ENCODE assay signal across 12 cellular contexts in the genomic region with DNA sequence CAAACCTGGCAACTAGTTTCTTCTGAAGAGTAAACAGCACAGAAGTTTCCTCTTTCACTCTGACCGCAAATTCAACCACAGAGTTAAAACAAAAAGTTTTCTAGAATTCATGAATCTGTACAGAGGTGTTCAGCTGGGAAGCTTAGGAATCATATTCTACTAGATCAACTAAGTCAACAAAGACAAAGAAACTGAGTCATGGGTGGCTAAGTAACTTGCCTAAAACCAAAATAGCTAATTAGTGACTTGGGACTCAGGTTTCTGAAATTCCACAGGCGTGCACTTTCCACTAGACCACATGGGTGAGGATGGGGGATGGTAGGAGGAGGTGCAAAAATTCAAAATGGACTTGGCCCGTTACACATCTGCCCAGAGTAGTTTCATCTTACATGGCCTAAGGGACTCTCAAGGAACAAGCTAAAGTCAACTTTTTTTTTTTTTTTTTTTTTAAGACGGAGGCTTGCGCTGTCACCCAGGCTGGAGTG. TPM values are rescaled to one million over a fixed set of nuclear protein-coding genes. Genes with fewer than 3 reads are reported as not detected.
DNase-seq lines count a peak whose midpoint lies in the region; ATAC-seq and TF ChIP-seq lines count a peak whose summit lies in the region.
"Had no signal": no experiment of that assay in that cellular context is flagged by ENCODE, and none has a peak within 500 bp of the region (broad histone marks: within the 10 kb centered on the region; RNA-seq: fewer than 3 reads in every experiment).

No MANE protein-coding gene starts in this region.

- no peaks in the 10 kb centered on the region for H3K27me3 ChIP-seq in osteoblast (ENCODE audit: insufficient read depth, low read length)
- H3K27me3 ChIP-seq in Karpas-422 (ENCODE audit: low read length), result 0 out of 2 replicates have a peak, but pooled peaks cover 2% of the 10 kb centered on the region
- H3K27me3 ChIP-seq: esophagus muscularis mucosa, upper lobe of left lung had no signal

- peak overlapping the region; percentile 68 for H3K4me2 ChIP-seq in osteoblast (ENCODE audit: insufficient read depth, low read length)
- no peak overlapping the region for H3K4me2 ChIP-seq in Karpas-422 (ENCODE audit: low read depth, low read length, poor library complexity, severe bottlenecking)

- DNase-seq in T1000 (lab: John Stamatoyannopoulos, UW) (peak; percentile 39), osteoblast (ENCODE audit: insufficient read length, low spot score, missing footprints) (no peak), mucosa of descending colon (no peak), Karpas-422 (no peak), NCI-H526 treated with DMSO at 0.1 percent for 48 hours (lab: John Stamatoyannopoulos, UW) (no peak)
- no peak for DNase-seq in stimulated activated CD4-positive, alpha-beta T cell treated with anti-CD3 and anti-CD28 coated beads, Interleukin-12 subunit alpha, Interleukin-12 subunit beta, amount 100 ng/mL, for 4 hours
- DNase-seq: NCI-H187, upper lobe of left lung had no signal

- H3K36me3 ChIP-seq in osteoblast (ENCODE audit: insufficient read depth, low read length) (peaks cover 8% of the 10 kb centered on the region), mucosa of descending colon (ENCODE audit: low read depth) (no peaks in the 10 kb centered on the region), Karpas-422 (ENCODE audit: insufficient read depth, low read length) (no peaks in the 10 kb centered on the region)
- H3K36me3 ChIP-seq: esophagus muscularis mucosa, upper lobe of left lung had no signal

- H2AFZ ChIP-seq in osteoblast (ENCODE audit: low read length) (no peak overlapping the region), Karpas-422 (ENCODE audit: low read length) (no peak overlapping the region)

- TF ChIP-seq CTCF in osteoblast (IDR thresholded peaks at IDR 0.05; ENCODE audit: extremely low read depth, low read depth, low read length) (no peak), mucosa of descending colon (IDR thresholded peaks at IDR 0.05) (no peak)

- H4K20me1 ChIP-seq in osteoblast (ENCODE audit: insufficient read depth, low read length) (peaks cover 75% of the 10 kb centered on the region), Karpas-422 (ENCODE audit: insufficient read depth, low read depth, low read length) (no peaks in the 10 kb centered on the region)

- H3K79me2 ChIP-seq in osteoblast (ENCODE audit: insufficient read depth, low read length) (peaks cover 99% of the 10 kb centered on the region), Karpas-422 (ENCODE audit: low read length) (no peaks in the 10 kb centered on the region)

- H3K9me3 ChIP-seq in osteoblast (ENCODE audit: low read depth, low read length) (no peaks in the 10 kb centered on the region), mucosa of descending colon (no peaks in the 10 kb centered on the region), Karpas-422 (ENCODE audit: low read length) (no peaks in the 10 kb centered on the region)
- H3K9me3 ChIP-seq: esophagus muscularis mucosa, upper lobe of left lung had no signal

- peak overlapping the region; percentile 32 for H3K4me3 ChIP-seq in osteoblast (ENCODE audit: insufficient read depth, low read length)
- no peak overlapping the region for H3K4me3 ChIP-seq in mucosa of descending colon
- no peak overlapping the region for H3K4me3 ChIP-seq in Karpas-422 (ENCODE audit: low read length)
- H3K4me3 ChIP-seq: esophagus muscularis mucosa, upper lobe of left lung had no signal

- no peak overlapping the region for H3K9ac ChIP-seq in Karpas-422 (ENCODE audit: low read length)

- H3K4me1 ChIP-seq in osteoblast (ENCODE audit: insufficient read depth, low read length) (peaks cover 66% of the 10 kb centered on the region), mucosa of descending colon (ENCODE audit: low read depth) (no peaks in the 10 kb centered on the region), Karpas-422 (ENCODE audit: low read length) (peaks cover 13% of the 10 kb centered on the region)

- no peaks in the 10 kb centered on the region for H3K9me2 ChIP-seq in Karpas-422 (replicated peaks; ENCODE audit: insufficient read depth, low read length)

- H3K27ac ChIP-seq in osteoblast (ENCODE audit: low read depth, low read length) (peak overlapping the region; percentile 68), Karpas-422 (ENCODE audit: low read length) (no peak overlapping the region)
- H3K27ac ChIP-seq: esophagus muscularis mucosa, upper lobe of left lung had no signal

- ATAC-seq in GM18868 (IDR thresholded peaks at IDR 0.05; ENCODE audit: unreplicated experiment) (peak; percentile 68), HG02798 (IDR thresholded peaks at IDR 0.05; ENCODE audit: poor library complexity, unreplicated experiment) (peak; percentile 59), mucosa of descending colon (no peak)
- ATAC-seq: activated naive CD4-positive, alpha-beta T cell treated with anti-CD3 and anti-CD28 coated beads, Interleukin-2, amount 50 U/mL, for 72 hours had no signal

- intact Hi-C loops in mucosa of descending colon (cut with DNase I, micrococcal nuclease), result no loop called here

RNA-seq across cellular contexts. Expression of gene PTPN14, which starts 25.8 kb away (rescaled TPM):
- 122 and 131 TPM in 2 replicates for total RNA-seq in osteoblast
- 10 to 100 TPM in 1 of 3 donors, 1 to 10 TPM in 2; 5.8 to 49.0 (median 8.3) TPM for total RNA-seq in mucosa of descending colon
- 0.40 and 0.56 TPM in 2 replicates for total RNA-seq in Karpas-422 (2014; rRNA removed; shearing (Covaris generic); ENCODE audit: low replicate concordance)
